22 cellular contexts compared by ENCODE assay signal in genomic region chr13:98406971-98407370, GRCh38.
A peak's percentile ranks its signal among the peaks of the same experiment; 100 is the strongest.
DNase-seq lines count a peak whose midpoint lies in the region; ATAC-seq and TF ChIP-seq lines count a peak whose summit lies in the region.
"Had no signal": no experiment of that assay in that cellular context is flagged by ENCODE, and none has a peak within 500 bp of the region (broad histone marks: within the 10 kb centered on the region; RNA-seq: fewer than 3 reads in every experiment).

No MANE protein-coding gene starts in this region.

- no peaks in the 10 kb centered on the region for H3K9me3 ChIP-seq in body of pancreas
- no peaks in the 10 kb centered on the region for H3K9me3 ChIP-seq in parathyroid adenoma (ENCODE audit: control insufficient read depth, low read length)
- no peaks in the 10 kb centered on the region for H3K9me3 ChIP-seq in HAP-1

- no peak for TF ChIP-seq POLR2A in body of pancreas (IDR thresholded peaks at IDR 0.05)

- TF ChIP-seq CTCF in body of pancreas (IDR thresholded peaks at IDR 0.05) (no peak), parathyroid adenoma (IDR thresholded peaks at IDR 0.05) (no peak)

- no peak overlapping the region for H3K4me3 ChIP-seq in body of pancreas
- no peak overlapping the region for H3K4me3 ChIP-seq in parathyroid adenoma (ENCODE audit: low read depth, low read length)
- H3K4me3 ChIP-seq in HAP-1 = no peak overlapping the region
- H3K4me3 ChIP-seq: SK-N-MC had no signal

- DNase-seq in DMS79 (lab: John Stamatoyannopoulos, UW) (peak; percentile 75), NCI-H187 (lab: John Stamatoyannopoulos, UW) (peak; percentile 55 to 59), body of pancreas (no peak), HAP-1 (ENCODE audit: low spot score in 2 of 2) (no peak), AG20443 (ENCODE audit: low spot score) (no peak), NCI-H69 (lab: John Stamatoyannopoulos, UW) (no peak)
- DNase-seq: CD4-positive, CD25-positive, alpha-beta regulatory T cell; Kasumi-1; MM.1S; NCI-H1048; NCI-H1436 treated with DMSO at 0.1 percent for 48 hours; NCI-H2029 treated with DMSO at 0.1 percent for 48 hours; NCI-H2171; NCI-H446; NCI-H774; NK-92 treated with Interleukin-12 subunit alpha and Interleukin-12 subunit beta, amount 100 ng/mL, for 24 hours; T-helper 2 cell had no signal

- in situ Hi-C loops in HAP-1 (cut with MboI; ENCODE audit: low sequenced_read_pairs) = no loop called here

- H3K9ac ChIP-seq in parathyroid adenoma = no peak overlapping the region

- no peak for ATAC-seq in body of pancreas
- no peak for ATAC-seq in HG03442 (IDR thresholded peaks at IDR 0.05; ENCODE audit: unreplicated experiment)
- ATAC-seq: HCT116 had no signal

- H3K27me3 ChIP-seq in body of pancreas (no peaks in the 10 kb centered on the region), parathyroid adenoma (ENCODE audit: control insufficient read depth, insufficient read depth, low read length) (no peaks in the 10 kb centered on the region), HAP-1 (ENCODE audit: low read depth) (no peaks in the 10 kb centered on the region)

- H3K36me3 ChIP-seq in body of pancreas (replicated peaks in 1 of 2; ENCODE audit: insufficient read depth in 1 of 2, low read depth in 2 of 2) (peaks cover 0 to 6% of the 10 kb centered on the region in 2 donors), parathyroid adenoma (ENCODE audit: control insufficient read depth, insufficient read depth, low read length) (no peaks in the 10 kb centered on the region), HAP-1 (replicated peaks) (no peaks in the 10 kb centered on the region)

- H3K27ac ChIP-seq in body of pancreas (peak overlapping the region in 3 of 4 donors; percentile 39 to 66 (median 58)), parathyroid adenoma (peak overlapping the region; percentile 70)
- H3K27ac ChIP-seq: RWPE1, SK-N-MC had no signal

- no peaks in the 10 kb centered on the region for H3K79me2 ChIP-seq in parathyroid adenoma

- peak overlapping the region; percentile 65 for H2AFZ ChIP-seq in parathyroid adenoma

- intact Hi-C loops in body of pancreas (cut with DNase I) = loop anchor here (10.0 kb wide), 1 partner anchor 262 kb away; the partner anchor contains the start of gene FARP1

- H3K4me1 ChIP-seq in body of pancreas (peaks cover 30% of the 10 kb centered on the region), parathyroid adenoma (peaks cover 17% of the 10 kb centered on the region), HAP-1 (peaks cover 6% of the 10 kb centered on the region)

- no peak overlapping the region for H3K4me2 ChIP-seq in parathyroid adenoma (ENCODE audit: low read length)

- 85 to 92% methylated on average over 9 of the region's 9 CpGs for WGBS in body of pancreas, 2 donors

Comparison
In these comparisons a context has a peak if more than half of its experiments do, and no peak if none do; other contexts are left out.
1. DNase-seq: peak in DMS79 (single experiment) and NCI-H187 (2 of 2); none in body of pancreas (0 of 4), HAP-1 (0 of 2), AG20443 (single experiment) and NCI-H69 (single experiment).